8 cellular contexts compared by ENCODE assay signal in the genomic region with DNA sequence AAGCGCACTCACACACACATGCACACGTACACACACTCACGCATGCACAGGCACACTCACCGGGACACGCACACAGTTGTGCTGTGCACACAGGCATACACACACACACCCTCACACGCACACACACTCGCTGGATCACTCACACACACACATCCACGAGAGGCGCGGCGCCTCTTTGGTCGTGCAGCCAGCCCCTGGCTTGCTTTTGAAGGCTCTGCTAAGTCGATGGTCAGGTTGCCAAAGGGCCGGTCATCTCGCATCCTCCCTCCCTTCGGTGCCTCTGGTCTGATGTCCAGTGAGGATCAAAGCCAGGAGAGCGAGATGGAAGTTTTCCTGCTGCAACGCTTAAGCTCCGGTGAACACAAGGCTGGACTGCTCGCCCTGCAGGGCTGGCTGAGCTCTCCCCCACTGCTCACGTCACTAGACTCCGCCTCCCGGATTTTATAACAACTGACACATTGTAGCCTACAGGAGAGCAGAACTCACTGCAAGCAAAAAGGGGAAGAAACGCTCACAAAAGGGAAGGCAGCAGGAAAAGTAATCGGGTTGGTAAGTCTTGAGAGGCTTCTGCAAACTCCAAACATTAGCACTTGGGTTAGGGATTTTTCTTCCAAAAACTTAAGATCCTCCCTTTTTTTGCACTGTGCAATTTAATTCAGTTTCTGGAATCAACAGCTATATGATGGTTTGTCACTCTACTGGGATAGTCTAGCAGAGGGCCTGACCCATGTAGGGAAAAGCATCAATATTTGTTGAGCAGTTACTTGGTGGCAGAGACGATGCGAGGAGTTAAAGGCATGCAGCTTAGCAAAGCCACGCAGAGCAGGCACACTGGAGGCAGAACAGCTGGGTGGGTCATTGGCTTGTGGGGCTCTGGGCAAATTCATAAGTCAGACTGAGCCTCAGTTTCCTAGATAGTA. TPM values are rescaled to one million over a fixed set of nuclear protein-coding genes. Genes with fewer than 3 reads are reported as not detected.
DNase-seq lines count a peak whose midpoint lies in the region; ATAC-seq, FAIRE-seq and TF ChIP-seq lines count a peak whose summit lies in the region.

A gene (minus strand): TSS at position 374 of the 920 bp plus-strand sequence. CDS start 695 bp downstream, outside the sequence.

- peak within 1 kb of the TSS; percentile 84 for H3K27ac ChIP-seq in keratinocyte (ENCODE audit: control insufficient read depth, insufficient read depth, low read length)

- H2AFZ ChIP-seq in keratinocyte (ENCODE audit: control insufficient read depth, low read length): peak within 1 kb of the TSS; percentile 85

- FAIRE-seq in keratinocyte (lab: Jason Lieb, UNC): peak; percentile 86

- H3K36me3 ChIP-seq in keratinocyte (ENCODE audit: control insufficient read depth in 2 of 2, extremely low read depth in 1 of 2, insufficient read depth in 2 of 2, low read length in 2 of 2): no peaks in the 10 kb centered on the region

- TF ChIP-seq CTCF in AG04449 (IDR thresholded peaks at IDR 0.05; ENCODE audit: insufficient read depth, low read length, missing control alignments) (peak; percentile 33), keratinocyte (optimal IDR thresholded peaks at IDR 0.05 in 1 of 3, IDR thresholded peaks at IDR 0.05 in 1 of 3, conservative IDR thresholded peaks at IDR 0.05 in 1 of 3; ENCODE audit: extremely low read depth in 1 of 3, insufficient read depth in 2 of 3, low read length in 3 of 3) (peak; percentile 10 to 34 (median 22))

- ATAC-seq in GM18870 (IDR thresholded peaks at IDR 0.05; ENCODE audit: unreplicated experiment) (peak; percentile 100), HG03159 (IDR thresholded peaks at IDR 0.05; ENCODE audit: unreplicated experiment) (peak; percentile 100)

- H3K4me2 ChIP-seq in keratinocyte (ENCODE audit: control insufficient read depth, extremely low read depth, insufficient read depth, low read depth, low read length): peak within 1 kb of the TSS; percentile 79

- H3K9me3 ChIP-seq in keratinocyte (ENCODE audit: control insufficient read depth, low read depth, low read length): no peaks in the 10 kb centered on the region

- H3K27me3 ChIP-seq in keratinocyte (ENCODE audit: control insufficient read depth, extremely low read depth, insufficient read depth, low read length): no peaks in the 10 kb centered on the region

- H3K4me1 ChIP-seq in keratinocyte (ENCODE audit: control insufficient read depth, extremely low read depth, insufficient read depth, low read length): peaks cover 50% of the 10 kb centered on the region

- peak; percentile 38 for DNase-seq in AG04449 (ENCODE audit: low read depth, low spot score)
- DNase-seq in NCI-H2227 treated with DMSO at 0.1 percent for 48 hours (lab: John Stamatoyannopoulos, UW): peak; percentile 92
- DNase-seq in activated CD4-positive, CD25-positive, alpha-beta regulatory T cell (lab: John Stamatoyannopoulos, UW): peak; percentile 11 to 68 (median 49)
- peak; percentile 94 to 98 for DNase-seq in cerebellar nuclear complex (lab: John Stamatoyannopoulos, UW)
- DNase-seq in keratinocyte (ENCODE audit: low read depth, low spot score): peak; percentile 63
- DNase-seq in stimulated activated CD4-positive, alpha-beta T cell treated with anti-CD3 and anti-CD28 coated beads, Interleukin-15, amount 100 ng/mL, for 1 hour (ENCODE audit: low read depth in 1 of 2, low spot score in 1 of 2): peak; percentile 31 to 46

- H3K4me3 ChIP-seq in AG04449 (ENCODE audit: low read depth, low read length): peak within 1 kb of the TSS; percentile 60
- peak within 1 kb of the TSS; percentile 59 to 90 (median 77) for H3K4me3 ChIP-seq in keratinocyte (ENCODE audit: control insufficient read depth in 2 of 3, extremely low read depth in 1 of 3, insufficient read depth in 2 of 3, low read depth in 1 of 3, low read length in 3 of 3)

- POLR2A ChIA-PET in AG04449 (lab: Yijun Ruan, JAX): interaction anchor here (0.6 kb wide), 1 partner anchor 23 kb away, joined by 3 read pairs; no protein-coding TSS in a partner anchor

- peak within 1 kb of the TSS; percentile 81 for H3K9ac ChIP-seq in keratinocyte (ENCODE audit: control insufficient read depth, extremely low read depth, insufficient read depth, low read length)

- peaks cover 39% of the 10 kb centered on the region for H3K79me2 ChIP-seq in keratinocyte (ENCODE audit: control insufficient read depth, insufficient read depth, low read length)

- CTCF ChIA-PET in AG04449 (lab: Yijun Ruan, JAX): interaction anchor here (0.7 to 2.3 kb wide), 10 partner anchors 9 to 278 kb away, joined by 3 to 10 read pairs (median 4); no protein-coding TSS in a partner anchor

- H3K9me1 ChIP-seq in keratinocyte (ENCODE audit: control insufficient read depth, extremely low read depth, insufficient read depth, low read length): no peaks in the 10 kb centered on the region

- no peaks in the 10 kb centered on the region for H4K20me1 ChIP-seq in keratinocyte (ENCODE audit: control insufficient read depth, extremely low read depth, insufficient read depth, low read length)

- dilution Hi-C loops in keratinocyte (cut with MboI; ENCODE audit: extremely low pct_ligation_motif_present, low sequenced_read_pairs): no loop called here

RNA-seq across cellular contexts. Expression of the gene that starts here (rescaled TPM):
- polyA plus RNA-seq in keratinocyte: 4.3 to 7.2 TPM (median 6.2 TPM) in 3 replicates
- polyA plus RNA-seq in keratinocyte (2011; ENCODE audit: low read depth): 6.6 TPM
- 2.7 and 3.8 TPM in 2 replicates for polyA plus RNA-seq in keratinocyte (2011; cell fraction: cytosol; rRNA removed)
- polyA plus RNA-seq in keratinocyte (2011; cell fraction: nucleus; rRNA removed): 17.0 and 19.0 TPM in 2 replicates
- polyA plus RNA-seq in keratinocyte (2012; ENCODE audit: low replicate concordance): 6.6 and 6.7 TPM in 2 replicates
- 19.8 to 41.2 TPM (median 29.3 TPM) in 3 replicates for polyA minus RNA-seq in keratinocyte
- polyA minus RNA-seq in keratinocyte (2011; cell fraction: cytosol; rRNA and poly(A)+ RNA removed): 7.1 TPM
- 23.6 and 48.1 TPM in 2 replicates for polyA minus RNA-seq in keratinocyte (2011; cell fraction: nucleus; rRNA and poly(A)+ RNA removed)

Comparison
In these comparisons a context has a peak if more than half of its experiments do, and no peak if none do; other contexts are left out.
1. Peak in every context shown above with its lines: DNase-seq, ATAC-seq, H3K4me3 ChIP-seq and H3K27ac ChIP-seq.
2. DNase-seq: peak in every context shown above with its lines; median percentile 96 in cerebellar nuclear complex; 92 in NCI-H2227 treated with DMSO at 0.1 percent for 48 hours; 63 in keratinocyte; 49 in activated CD4-positive, CD25-positive, alpha-beta regulatory T cell; 38 in stimulated activated CD4-positive, alpha-beta T cell treated with anti-CD3 and anti-CD28 coated beads, Interleukin-15, amount 100 ng/mL, for 1 hour; 38 in AG04449.